Comparison of ENCODE assay signal across 8 cellular contexts in genomic region chr11:62678770-62679696, GRCh38. TPM values are rescaled to one million over a fixed set of nuclear protein-coding genes. Genes with fewer than 3 reads are reported as not detected.
DNase-seq lines count a peak whose midpoint lies in the region; ATAC-seq and TF ChIP-seq lines count a peak whose summit lies in the region.

TSS of gene UBXN1 (minus strand) at chr11:62679073. CDS start at chr11:62678923, 150 bp downstream.

- H3K4me3 ChIP-seq in BLaER1, result peak within 1 kb of the TSS; percentile 99
- H3K4me3 ChIP-seq in Jurkat, Clone E6-1 (ENCODE audit: low read length), result peak within 1 kb of the TSS; percentile 95
- peak within 1 kb of the TSS; percentile 78 to 97 (median 90) for H3K4me3 ChIP-seq in Peyer's patch
- H3K4me3 ChIP-seq in muscle layer of duodenum (ENCODE audit: low read depth in 1 of 2, low read length in 2 of 2), result peak within 1 kb of the TSS; percentile 84 to 96

- peak within 1 kb of the TSS; percentile 94 for H3K4me2 ChIP-seq in BLaER1

- ATAC-seq in GM19455 (IDR thresholded peaks at IDR 0.05; ENCODE audit: unreplicated experiment) (peak; percentile 81), esophagus mucosa (peak; percentile 84)
- ATAC-seq in activated T-cell treated with anti-CD3 and anti-CD28 coated beads, Interleukin-2, amount 50 U/mL, for 4 hours, result peak; percentile 86 to 90

- H3K36me3 ChIP-seq in BLaER1 (peaks cover 40% of the 10 kb centered on the region), Peyer's patch (peaks cover 0 to 32% (median 0%) of the 10 kb centered on the region in 3 donors), muscle layer of duodenum (ENCODE audit: control insufficient read depth in 1 of 2, insufficient read depth in 2 of 2, low read length in 2 of 2) (peaks cover 13 to 24% of the 10 kb centered on the region in 2 donors)

- peaks cover 26% of the 10 kb centered on the region for H3K4me1 Mint-ChIP-seq in activated T-cell treated with anti-CD3 and anti-CD28 coated beads, Interleukin-2, amount 50 U/mL, for 4 hours (ENCODE audit: low read depth)

- DNase-seq in Jurkat, Clone E6-1 (ENCODE audit: low read depth, low spot score), result peak; percentile 82
- peak; percentile 87 to 95 (median 89) for DNase-seq in Peyer's patch
- DNase-seq in activated T-cell treated with anti-CD3 and anti-CD28 coated beads, Interleukin-2, amount 50 U/mL, for 4 hours, result peak; percentile 78
- DNase-seq in stimulated activated CD8-positive, alpha-beta memory T cell treated with anti-CD3 and anti-CD28 coated beads, Interleukin-7, amount 100 ng/mL, for 24 hours (ENCODE audit: low read depth), result peak; percentile 81

- H3K4me1 ChIP-seq in BLaER1 (peaks cover 41% of the 10 kb centered on the region), Peyer's patch (peaks cover 0 to 23% (median 4%) of the 10 kb centered on the region in 4 donors), muscle layer of duodenum (ENCODE audit: control insufficient read depth in 1 of 2, insufficient read depth in 2 of 2, low read length in 2 of 2) (peaks cover 6 to 26% of the 10 kb centered on the region in 2 donors)

- no peaks in the 10 kb centered on the region for H3K27me3 ChIP-seq in BLaER1
- H3K27me3 ChIP-seq in Peyer's patch, result no peaks in the 10 kb centered on the region
- H3K27me3 ChIP-seq in muscle layer of duodenum (ENCODE audit: low read depth, low read length), result no peaks in the 10 kb centered on the region

- H3K36me3 Mint-ChIP-seq in activated T-cell treated with anti-CD3 and anti-CD28 coated beads, Interleukin-2, amount 50 U/mL, for 4 hours (ENCODE audit: insufficient read depth), result peaks cover 13% of the 10 kb centered on the region

- peak within 1 kb of the TSS; percentile 92 for H3K27ac ChIP-seq in BLaER1
- peak within 1 kb of the TSS; percentile 79 to 92 (median 89) for H3K27ac ChIP-seq in Peyer's patch
- H3K27ac ChIP-seq in muscle layer of duodenum (ENCODE audit: low read length), result peak within 1 kb of the TSS; percentile 83

- TF ChIP-seq CTCF in Peyer's patch (IDR thresholded peaks at IDR 0.05), result no peak

- peak within 1 kb of the TSS; percentile 93 for H3K9ac ChIP-seq in BLaER1

- no peaks in the 10 kb centered on the region for H3K9me3 Mint-ChIP-seq in activated T-cell treated with anti-CD3 and anti-CD28 coated beads, Interleukin-2, amount 50 U/mL, for 4 hours

- H3K27me3 Mint-ChIP-seq in activated T-cell treated with anti-CD3 and anti-CD28 coated beads, Interleukin-2, amount 50 U/mL, for 4 hours (ENCODE audit: low read depth), result no peaks in the 10 kb centered on the region

- peaks cover 23% of the 10 kb centered on the region for H4K20me1 ChIP-seq in BLaER1

- H3K4me3 Mint-ChIP-seq in activated T-cell treated with anti-CD3 and anti-CD28 coated beads, Interleukin-2, amount 50 U/mL, for 4 hours, result peak within 1 kb of the TSS; percentile 90

- H3K9me3 ChIP-seq in BLaER1 (no peaks in the 10 kb centered on the region), Peyer's patch (no peaks in the 10 kb centered on the region), muscle layer of duodenum (ENCODE audit: control insufficient read depth in 1 of 2, low read length in 2 of 2) (no peaks in the 10 kb centered on the region)

- peak; percentile 61 to 80 for TF ChIP-seq POLR2A in Peyer's patch (IDR thresholded peaks at IDR 0.05)

RNA-seq across cellular contexts. Expression of gene UBXN1, which starts in this region (rescaled TPM):
- 350 TPM for polyA plus RNA-seq in Jurkat, Clone E6-1 (2012; ENCODE audit: insufficient read depth, insufficient read length)
- total RNA-seq in Peyer's patch (100 to 1,000 TPM in 2 of 4 donors, 10 to 100 TPM in 2; 91.1 to 169 (median 100) TPM), esophagus mucosa (65.6 TPM)
- total RNA-seq in activated T-cell treated with anti-CD3 and anti-CD28 coated beads, Interleukin-2, amount 50 U/mL, for 4 hours, result 100 to 1,000 TPM; 151 to 174 (median 157) TPM

Comparison
In these comparisons a context has a peak if more than half of its experiments do, and no peak if none do; other contexts are left out.
1. Peak in every context shown above with its lines: DNase-seq, ATAC-seq, H3K4me3 ChIP-seq and H3K27ac ChIP-seq.